In genomic region chr22:30273196-30273595, GRCh38 we compare ENCODE assay signal across 37 cellular contexts. TPM values are rescaled to one million over a fixed set of nuclear protein-coding genes. Genes with fewer than 3 reads are reported as not detected.
DNase-seq lines count a peak whose midpoint lies in the region; ATAC-seq, FAIRE-seq and TF ChIP-seq lines count a peak whose summit lies in the region.
"Had no signal": no experiment of that assay in that cellular context is flagged by ENCODE, and none has a peak within 500 bp of the region (broad histone marks: within the 10 kb centered on the region; RNA-seq: fewer than 3 reads in every experiment).

No MANE protein-coding gene starts in this region.

- peaks cover 88% of the 10 kb centered on the region for H3K4me1 Mint-ChIP-seq in dendritic cell treated with granulocyte-macrophage colony-stimulating factor and Interleukin-4, amounts not matched to agents 40 ng/mL and 50 ng/mL, for 4 days (ENCODE audit: low read depth)

- WGBS in HepG2 (ENCODE audit: low lambda C conversion rate) = 19% methylated on average over 6 of the region's 10 CpGs
- 53% methylated on average over 5 of the region's 10 CpGs for WGBS in right lobe of liver (ENCODE audit: insufficient coverage, low coverage, low lambda C conversion rate, missing lambda C conversion rate)
- WGBS in prostate gland = 89% methylated on average over 10 of the region's 10 CpGs

- no peak for TF ChIP-seq RAD21 in HepG2 (CRISPR knock-in tag; IDR thresholded peaks at IDR 0.05)

- POLR2A ChIA-PET in HepG2 (lab: Yijun Ruan, JAX) = no interaction called here

- TF ChIP-seq POLR2A in HepG2 (IDR thresholded peaks at IDR 0.05; ENCODE audit: insufficient read depth in 1 of 2, low read depth in 2 of 2, low read length in 2 of 2) (no peak), right lobe of liver (IDR thresholded peaks at IDR 0.05) (no peak), prostate gland (IDR thresholded peaks at IDR 0.05) (no peak)

- no peaks in the 10 kb centered on the region for H3K79me2 ChIP-seq in HepG2 (ENCODE audit: insufficient read depth, low read length)

- ATAC-seq in HepG2 (no peak), right lobe of liver (no peak)
- ATAC-seq: activated T-helper 17 cell treated with anti-CD3 and anti-CD28 coated beads, Interleukin-2, amount 50 U/mL, for 72 hours; gastrocnemius medialis; HCT116; lower lobe of right lung had no signal

- H3K9me3 ChIP-seq in HepG2 (ENCODE audit: low read length) (no peaks in the 10 kb centered on the region), right lobe of liver (no peaks in the 10 kb centered on the region), prostate gland (no peaks in the 10 kb centered on the region)
- H3K9me3 ChIP-seq: BE2C, Caco-2, gastrocnemius medialis, lower lobe of right lung, Peyer's patch, transverse colon had no signal

- H3K27me3 Mint-ChIP-seq in dendritic cell treated with granulocyte-macrophage colony-stimulating factor and Interleukin-4, amounts not matched to agents 40 ng/mL and 50 ng/mL, for 4 days = peaks cover 23% of the 10 kb centered on the region
- H3K27me3 Mint-ChIP-seq: activated CD4-positive, alpha-beta memory T cell treated with anti-CD3 and anti-CD28 coated beads for 36 hours; activated T-helper 17 cell treated with anti-CD3 and anti-CD28 coated beads, Interleukin-2, amount 50 U/mL, for 72 hours had no signal

- H3K9ac ChIP-seq in HepG2 (ENCODE audit: insufficient read depth, low read depth, low read length) = no peak overlapping the region

- H3K4me1 ChIP-seq in HepG2 (ENCODE audit: insufficient read depth, low read length) = peaks cover 7% of the 10 kb centered on the region; the same call in 1 of the 2 replicates
- no peaks in the 10 kb centered on the region for H3K4me1 ChIP-seq in right lobe of liver
- H3K4me1 ChIP-seq in prostate gland (replicated peaks) = no peaks in the 10 kb centered on the region
- H3K4me1 ChIP-seq: BE2C, gastrocnemius medialis had no signal

- peaks cover 6% of the 10 kb centered on the region for H3K36me3 Mint-ChIP-seq in dendritic cell treated with granulocyte-macrophage colony-stimulating factor and Interleukin-4, amounts not matched to agents 40 ng/mL and 50 ng/mL, for 4 days (ENCODE audit: low read depth)
- H3K36me3 Mint-ChIP-seq: naive B cell had no signal

- peak overlapping the region; percentile 79 for H3K27ac Mint-ChIP-seq in dendritic cell treated with granulocyte-macrophage colony-stimulating factor and Interleukin-4, amounts not matched to agents 40 ng/mL and 50 ng/mL, for 4 days
- H3K27ac Mint-ChIP-seq: activated CD4-positive, alpha-beta memory T cell treated with anti-CD3 and anti-CD28 coated beads for 36 hours; activated T-helper 17 cell treated with anti-CD3 and anti-CD28 coated beads, Interleukin-2, amount 50 U/mL, for 72 hours had no signal

- H2AFZ ChIP-seq in HepG2 (ENCODE audit: low read length) = no peak overlapping the region

- H3K4me3 Mint-ChIP-seq in dendritic cell treated with granulocyte-macrophage colony-stimulating factor and Interleukin-4, amounts not matched to agents 40 ng/mL and 50 ng/mL, for 4 days = no peak overlapping the region
- H3K4me3 Mint-ChIP-seq: activated CD4-positive, alpha-beta memory T cell treated with anti-CD3 and anti-CD28 coated beads for 36 hours; activated naive CD4-positive, alpha-beta T cell treated with anti-CD3 and anti-CD28 coated beads, Interleukin-2, amount 10 ng/mL, durations not matched to agents 7 days and 5 days; activated T-helper 17 cell treated with anti-CD3 and anti-CD28 coated beads, Interleukin-2, amount 50 U/mL, for 72 hours; naive B cell had no signal

- in situ Hi-C loops in HepG2 (cut with HindIII; ENCODE audit: extremely low pct_ligation_motif_present, low pct_unique_long_range_greater_than_20kb) = no loop called here

- H3K36me3 ChIP-seq in HepG2 (replicated peaks in 1 of 2; ENCODE audit: control insufficient read depth in 1 of 2, insufficient read depth in 2 of 2, low read length in 2 of 2) (no peaks in the 10 kb centered on the region), right lobe of liver (no peaks in the 10 kb centered on the region), prostate gland (no peaks in the 10 kb centered on the region)
- H3K36me3 ChIP-seq: BE2C, brain microvascular endothelial cell, gastrocnemius medialis, lower lobe of right lung, Peyer's patch, transverse colon had no signal

- no peaks in the 10 kb centered on the region for H4K20me1 ChIP-seq in HepG2 (ENCODE audit: insufficient read depth, low read length)

- H3K9me3 Mint-ChIP-seq in dendritic cell treated with granulocyte-macrophage colony-stimulating factor and Interleukin-4, amounts not matched to agents 40 ng/mL and 50 ng/mL, for 4 days = no peaks in the 10 kb centered on the region
- H3K9me3 Mint-ChIP-seq: activated CD4-positive, alpha-beta memory T cell treated with anti-CD3 and anti-CD28 coated beads for 36 hours; activated naive CD4-positive, alpha-beta T cell treated with anti-CD3 and anti-CD28 coated beads, Interleukin-2, amount 10 ng/mL, durations not matched to agents 7 days and 5 days; activated T-helper 17 cell treated with anti-CD3 and anti-CD28 coated beads, Interleukin-2, amount 50 U/mL, for 72 hours; naive B cell had no signal

- no peak for FAIRE-seq in HepG2 (lab: Jason Lieb, UNC)
- FAIRE-seq: TTC549 had no signal

- peaks cover 6 to 50% of the 10 kb centered on the region in 2 experiments for H3K27me3 ChIP-seq in HepG2 (ENCODE audit: control insufficient read depth in 1 of 2, insufficient read depth in 2 of 2, low read length in 2 of 2)
- no peaks in the 10 kb centered on the region for H3K27me3 ChIP-seq in right lobe of liver
- H3K27me3 ChIP-seq in prostate gland (replicated peaks; ENCODE audit: insufficient read depth) = no peaks in the 10 kb centered on the region
- H3K27me3 ChIP-seq: BE2C, brain microvascular endothelial cell, gastrocnemius medialis, Peyer's patch, transverse colon had no signal

- intact Hi-C loops in HepG2 (cut with micrococcal nuclease; ENCODE audit: unreplicated experiment) = no loop called here
- intact Hi-C loops in right lobe of liver (cut with DNase I) = no loop called here
- intact Hi-C loops in dendritic cell treated with granulocyte-macrophage colony-stimulating factor and Interleukin-4, amounts not matched to agents 40 ng/mL and 50 ng/mL, for 4 days (cut with micrococcal nuclease) = no loop called here
- intact Hi-C loops in prostate gland (cut with DNase I) = no loop called here

- no peak overlapping the region for H3K27ac ChIP-seq in HepG2 (ENCODE audit: extremely low read length, insufficient read depth, low read length)
- H3K27ac ChIP-seq in right lobe of liver = no peak overlapping the region
- no peak overlapping the region for H3K27ac ChIP-seq in prostate gland
- H3K27ac ChIP-seq: brain microvascular endothelial cell, gastrocnemius medialis, lower lobe of right lung, Peyer's patch, transverse colon had no signal

- CTCF ChIA-PET in HepG2 (lab: Yijun Ruan, JAX; ENCODE audit: low intra/inter-chr PET ratio, low total read pairs) = no interaction called here

- H3K4me3 ChIP-seq in HepG2 (replicated peaks in 1 of 3; ENCODE audit: insufficient read depth in 1 of 3, low read depth in 2 of 3, low read length in 3 of 3) (no peak overlapping the region), right lobe of liver (no peak overlapping the region), prostate gland (no peak overlapping the region)
- H3K4me3 ChIP-seq: gastrocnemius medialis, lower lobe of right lung, Peyer's patch, transverse colon had no signal

- no TSS peak for BruUV-seq in HepG2 (replicated peaks; lab: Mats Ljungman, UMichigan)

- DNase-seq in HepG2 (ENCODE audit: low spot score) (no peak), right lobe of liver (no peak), MV-4-11 (lab: John Stamatoyannopoulos, UW) (peak; percentile 66), GM19238 (ENCODE audit: insufficient read length, low spot score) (no peak), cortex of kidney (lab: John Stamatoyannopoulos, UW) (no peak), ureter (ENCODE audit: low spot score) (no peak), prostate gland (ENCODE audit: low spot score) (no peak)
- DNase-seq: activated CD4-positive, alpha-beta memory T cell treated with anti-CD3 and anti-CD28 coated beads for 36 hours; activated CD4-positive, CD25-positive, alpha-beta regulatory T cell; activated naive CD4-positive, alpha-beta T cell treated with anti-CD3 and anti-CD28 coated beads, Interleukin-2, amount 10 ng/mL, durations not matched to agents 7 days and 5 days; BE2C; brain microvascular endothelial cell; Caco-2; cerebellar nuclear complex; DMS53; gastrocnemius medialis; hippocampal formation; lower lobe of right lung; midbrain; naive B cell; NCI-H1417; NCI-H2029; NCI-H524 treated with DMSO at 0.1 percent for 48 hours; occipital lobe; Peyer's patch; stimulated activated CD4-positive, alpha-beta T cell treated with anti-CD3 and anti-CD28 coated beads, Interleukin-15, amount 100 ng/mL, for 24 hours; stimulated activated CD4-positive, alpha-beta T cell treated with anti-CD3 and anti-CD28 coated beads, Interleukin-4, amount 100 ng/mL, for 4 hours; T-helper 1 cell; transverse colon had no signal

- TF ChIP-seq CTCF in HepG2 (CRISPR knock-in tag; IDR thresholded peaks at IDR 0.05) = no peak
- no peak for TF ChIP-seq CTCF in right lobe of liver (IDR thresholded peaks at IDR 0.05)
- TF ChIP-seq CTCF in prostate gland (IDR thresholded peaks at IDR 0.05) = no peak

- TF ChIP-seq EP300 in HepG2 (IDR thresholded peaks at IDR 0.05; ENCODE audit: low read depth in 2 of 2, low read length in 2 of 2) = no peak
- no peak for TF ChIP-seq EP300 in HepG2 (CRISPR knock-in tag; IDR thresholded peaks at IDR 0.05; ENCODE audit: borderline replicate concordance)

- H3K4me2 ChIP-seq in HepG2 (ENCODE audit: low read depth, low read length) = no peak overlapping the region

RNA-seq across cellular contexts. Expression of gene OSM, which starts 6.5 kb away (rescaled TPM):
- not detected in 2 replicates for total RNA-seq in HepG2 (2016; rRNA removed; fragmentation: Illumina TruSeq; extraction: Trizol)
- total RNA-seq in HepG2 (2016; cell fraction: cytosol; rRNA removed; fragmentation: Illumina TruSeq; extraction: Trizol; ENCODE audit: low read depth) = not detected in 2 replicates
- total RNA-seq in HepG2 (2016; cell fraction: insoluble cytoplasmic fraction; rRNA removed; fragmentation: Illumina TruSeq; extraction: Trizol) = not detected in 2 replicates
- total RNA-seq in HepG2 (2016; cell fraction: membrane; rRNA removed; fragmentation: Illumina TruSeq; extraction: Trizol) = not detected in 2 replicates
- total RNA-seq in HepG2 (2016; cell fraction: nucleus; rRNA removed; fragmentation: Illumina TruSeq; extraction: Trizol) = not detected in 2 replicates
- 0.07 TPM in 1 of 2 replicates, not detected in the other for polyA plus RNA-seq in HepG2 (2011; rRNA removed)
- polyA plus RNA-seq in HepG2 (2011; cell fraction: cytosol; rRNA removed) = 0.05 TPM in 1 of 2 replicates, not detected in the other
- not detected in 2 replicates for polyA plus RNA-seq in HepG2 (2011; cell fraction: nucleus; rRNA removed)
- polyA plus RNA-seq in HepG2 (2012) = 0.07 TPM in 1 of 2 replicates, not detected in the other
- not detected in 2 replicates for polyA plus RNA-seq in HepG2 (2016; cell fraction: cytosol; fragmentation: Illumina TruSeq; extraction: Trizol; ENCODE audit: low read depth)
- not detected in 2 replicates for polyA plus RNA-seq in HepG2 (2016; cell fraction: insoluble cytoplasmic fraction; fragmentation: Illumina TruSeq; extraction: Trizol; ENCODE audit: low read depth)
- polyA plus RNA-seq in HepG2 (2016; cell fraction: membrane; fragmentation: Illumina TruSeq; extraction: Trizol; ENCODE audit: low read depth) = not detected in 2 replicates
- not detected in 2 replicates for polyA plus RNA-seq in HepG2 (2016; cell fraction: nucleus; fragmentation: Illumina TruSeq; extraction: Trizol; ENCODE audit: insufficient read depth, low read depth)
- polyA minus RNA-seq in HepG2 (2011; rRNA and poly(A)+ RNA removed; ENCODE audit: low replicate concordance) = not detected in 2 replicates
- not detected in 2 replicates for polyA minus RNA-seq in HepG2 (2011; cell fraction: cytosol; rRNA and poly(A)+ RNA removed)
- polyA minus RNA-seq in HepG2 (2011; cell fraction: nucleus; rRNA and poly(A)+ RNA removed) = not detected in 2 replicates
- under 1 TPM in 4 of 6 experiments, not detected in 2; 0.10 to 0.75 (median 0.19) TPM for total RNA-seq in right lobe of liver
- 0.36 TPM for total RNA-seq in ureter
- 1 to 10 TPM in 1 of 2 donors, not detected in 1; 2.5 TPM for total RNA-seq in prostate gland
- total RNA-seq: Caco-2, G401, HT1080, Peyer's patch, pulmonary artery endothelial cell, SK-MEL-5, transverse colon had no signal

RNA-seq across cellular contexts. Expression of gene CASTOR1, which starts 16.1 kb away (rescaled TPM):
- 1.1 and 2.6 TPM in 2 replicates for total RNA-seq in HepG2 (2016; rRNA removed; fragmentation: Illumina TruSeq; extraction: Trizol)
- total RNA-seq in HepG2 (2016; cell fraction: cytosol; rRNA removed; fragmentation: Illumina TruSeq; extraction: Trizol; ENCODE audit: low read depth) = 0.81 and 0.88 TPM in 2 replicates
- 0.70 and 1.2 TPM in 2 replicates for total RNA-seq in HepG2 (2016; cell fraction: insoluble cytoplasmic fraction; rRNA removed; fragmentation: Illumina TruSeq; extraction: Trizol)
- total RNA-seq in HepG2 (2016; cell fraction: membrane; rRNA removed; fragmentation: Illumina TruSeq; extraction: Trizol) = 2.4 and 2.9 TPM in 2 replicates
- 1.6 and 2.3 TPM in 2 replicates for total RNA-seq in HepG2 (2016; cell fraction: nucleus; rRNA removed; fragmentation: Illumina TruSeq; extraction: Trizol)
- 4.4 and 6.2 TPM in 2 replicates for polyA plus RNA-seq in HepG2 (2011; rRNA removed)
- 2.6 and 3.9 TPM in 2 replicates for polyA plus RNA-seq in HepG2 (2011; cell fraction: cytosol; rRNA removed)
- 14.3 and 18.8 TPM in 2 replicates for polyA plus RNA-seq in HepG2 (2011; cell fraction: nucleus; rRNA removed)
- polyA plus RNA-seq in HepG2 (2012) = 2.3 and 2.7 TPM in 2 replicates
- 0.41 and 0.72 TPM in 2 replicates for polyA plus RNA-seq in HepG2 (2016; cell fraction: cytosol; fragmentation: Illumina TruSeq; extraction: Trizol; ENCODE audit: low read depth)
- 0.73 and 1.3 TPM in 2 replicates for polyA plus RNA-seq in HepG2 (2016; cell fraction: insoluble cytoplasmic fraction; fragmentation: Illumina TruSeq; extraction: Trizol; ENCODE audit: low read depth)
- polyA plus RNA-seq in HepG2 (2016; cell fraction: membrane; fragmentation: Illumina TruSeq; extraction: Trizol; ENCODE audit: low read depth) = 0.99 and 1.3 TPM in 2 replicates
- 2.4 TPM in 1 of 2 replicates, not detected in the other for polyA plus RNA-seq in HepG2 (2016; cell fraction: nucleus; fragmentation: Illumina TruSeq; extraction: Trizol; ENCODE audit: insufficient read depth, low read depth)
- polyA minus RNA-seq in HepG2 (2011; rRNA and poly(A)+ RNA removed; ENCODE audit: low replicate concordance) = 1.4 and 5.7 TPM in 2 replicates
- polyA minus RNA-seq in HepG2 (2011; cell fraction: cytosol; rRNA and poly(A)+ RNA removed) = 0.97 and 1.6 TPM in 2 replicates
- polyA minus RNA-seq in HepG2 (2011; cell fraction: nucleus; rRNA and poly(A)+ RNA removed) = 2.3 and 2.9 TPM in 2 replicates
- 1 to 10 TPM in 5 of 6 experiments, under 1 TPM in 1; 0.86 to 8.6 (median 4.0) TPM for total RNA-seq in right lobe of liver
- 17.5 TPM for total RNA-seq in ureter
- 10 to 100 TPM; 27.2 to 33.2 TPM for total RNA-seq in prostate gland

RNA-seq across cellular contexts. Expression of gene LIF, which starts 26.6 kb away (rescaled TPM):
- total RNA-seq in HepG2 (2016; rRNA removed; fragmentation: Illumina TruSeq; extraction: Trizol) = 1.5 and 3.6 TPM in 2 replicates
- total RNA-seq in HepG2 (2016; cell fraction: cytosol; rRNA removed; fragmentation: Illumina TruSeq; extraction: Trizol; ENCODE audit: low read depth) = 0.53 and 1.6 TPM in 2 replicates
- total RNA-seq in HepG2 (2016; cell fraction: insoluble cytoplasmic fraction; rRNA removed; fragmentation: Illumina TruSeq; extraction: Trizol) = 1.7 and 3.2 TPM in 2 replicates
- 2.6 TPM in 2 replicates for total RNA-seq in HepG2 (2016; cell fraction: membrane; rRNA removed; fragmentation: Illumina TruSeq; extraction: Trizol)
- total RNA-seq in HepG2 (2016; cell fraction: nucleus; rRNA removed; fragmentation: Illumina TruSeq; extraction: Trizol) = 5.2 and 5.5 TPM in 2 replicates
- 8.5 and 12.1 TPM in 2 replicates for polyA plus RNA-seq in HepG2 (2011; rRNA removed)
- 3.0 and 4.2 TPM in 2 replicates for polyA plus RNA-seq in HepG2 (2011; cell fraction: cytosol; rRNA removed)
- 48.8 and 59.2 TPM in 2 replicates for polyA plus RNA-seq in HepG2 (2011; cell fraction: nucleus; rRNA removed)
- polyA plus RNA-seq in HepG2 (2012) = 1.4 and 5.2 TPM in 2 replicates
- 0.17 and 0.26 TPM in 2 replicates for polyA plus RNA-seq in HepG2 (2016; cell fraction: cytosol; fragmentation: Illumina TruSeq; extraction: Trizol; ENCODE audit: low read depth)
- polyA plus RNA-seq in HepG2 (2016; cell fraction: insoluble cytoplasmic fraction; fragmentation: Illumina TruSeq; extraction: Trizol; ENCODE audit: low read depth) = 1.1 and 1.3 TPM in 2 replicates
- polyA plus RNA-seq in HepG2 (2016; cell fraction: membrane; fragmentation: Illumina TruSeq; extraction: Trizol; ENCODE audit: low read depth) = 0.64 and 0.93 TPM in 2 replicates
- polyA plus RNA-seq in HepG2 (2016; cell fraction: nucleus; fragmentation: Illumina TruSeq; extraction: Trizol; ENCODE audit: insufficient read depth, low read depth) = 13.6 and 20.3 TPM in 2 replicates
- 11.5 and 35.1 TPM in 2 replicates for polyA minus RNA-seq in HepG2 (2011; rRNA and poly(A)+ RNA removed; ENCODE audit: low replicate concordance)
- polyA minus RNA-seq in HepG2 (2011; cell fraction: cytosol; rRNA and poly(A)+ RNA removed) = 3.8 and 5.5 TPM in 2 replicates
- 4.1 and 7.1 TPM in 2 replicates for polyA minus RNA-seq in HepG2 (2011; cell fraction: nucleus; rRNA and poly(A)+ RNA removed)
- 1 to 10 TPM in 3 of 6 experiments, under 1 TPM in 1, not detected in 2; 0.15 to 2.0 (median 1.6) TPM for total RNA-seq in right lobe of liver
- 2.1 TPM for total RNA-seq in ureter
- under 1 TPM; 0.40 to 0.59 TPM for total RNA-seq in prostate gland
- total RNA-seq: gastrocnemius medialis, occipital lobe had no signal

RNA-seq across cellular contexts. Expression of gene TBC1D10A, which starts 53.5 kb away (rescaled TPM):
- 3.6 and 4.2 TPM in 2 replicates for total RNA-seq in HepG2 (2016; rRNA removed; fragmentation: Illumina TruSeq; extraction: Trizol)
- total RNA-seq in HepG2 (2016; cell fraction: cytosol; rRNA removed; fragmentation: Illumina TruSeq; extraction: Trizol; ENCODE audit: low read depth) = 1.3 and 1.7 TPM in 2 replicates
- total RNA-seq in HepG2 (2016; cell fraction: insoluble cytoplasmic fraction; rRNA removed; fragmentation: Illumina TruSeq; extraction: Trizol) = 2.7 and 5.3 TPM in 2 replicates
- 2.2 and 2.6 TPM in 2 replicates for total RNA-seq in HepG2 (2016; cell fraction: membrane; rRNA removed; fragmentation: Illumina TruSeq; extraction: Trizol)
- 3.0 and 3.7 TPM in 2 replicates for total RNA-seq in HepG2 (2016; cell fraction: nucleus; rRNA removed; fragmentation: Illumina TruSeq; extraction: Trizol)
- polyA plus RNA-seq in HepG2 (2011; rRNA removed) = 4.9 and 6.0 TPM in 2 replicates
- 3.5 and 5.6 TPM in 2 replicates for polyA plus RNA-seq in HepG2 (2011; cell fraction: cytosol; rRNA removed)
- 13.6 and 14.3 TPM in 2 replicates for polyA plus RNA-seq in HepG2 (2011; cell fraction: nucleus; rRNA removed)
- polyA plus RNA-seq in HepG2 (2012) = 3.8 and 4.0 TPM in 2 replicates
- 0.68 and 0.98 TPM in 2 replicates for polyA plus RNA-seq in HepG2 (2016; cell fraction: cytosol; fragmentation: Illumina TruSeq; extraction: Trizol; ENCODE audit: low read depth)
- 3.0 and 4.4 TPM in 2 replicates for polyA plus RNA-seq in HepG2 (2016; cell fraction: insoluble cytoplasmic fraction; fragmentation: Illumina TruSeq; extraction: Trizol; ENCODE audit: low read depth)
- polyA plus RNA-seq in HepG2 (2016; cell fraction: membrane; fragmentation: Illumina TruSeq; extraction: Trizol; ENCODE audit: low read depth) = 0.73 and 1.0 TPM in 2 replicates
- polyA plus RNA-seq in HepG2 (2016; cell fraction: nucleus; fragmentation: Illumina TruSeq; extraction: Trizol; ENCODE audit: insufficient read depth, low read depth) = 6.5 and 9.4 TPM in 2 replicates
- 3.0 and 10.8 TPM in 2 replicates for polyA minus RNA-seq in HepG2 (2011; rRNA and poly(A)+ RNA removed; ENCODE audit: low replicate concordance)
- 4.6 and 5.8 TPM in 2 replicates for polyA minus RNA-seq in HepG2 (2011; cell fraction: cytosol; rRNA and poly(A)+ RNA removed)
- polyA minus RNA-seq in HepG2 (2011; cell fraction: nucleus; rRNA and poly(A)+ RNA removed) = 7.8 and 10.4 TPM in 2 replicates
- 10 to 100 TPM in 3 of 6 experiments, 1 to 10 TPM in 3; 6.6 to 12.6 (median 10.0) TPM for total RNA-seq in right lobe of liver
- 40.0 TPM for total RNA-seq in ureter
- 10 to 100 TPM; 46.1 to 51.2 TPM for total RNA-seq in prostate gland
